In the genomic region with DNA sequence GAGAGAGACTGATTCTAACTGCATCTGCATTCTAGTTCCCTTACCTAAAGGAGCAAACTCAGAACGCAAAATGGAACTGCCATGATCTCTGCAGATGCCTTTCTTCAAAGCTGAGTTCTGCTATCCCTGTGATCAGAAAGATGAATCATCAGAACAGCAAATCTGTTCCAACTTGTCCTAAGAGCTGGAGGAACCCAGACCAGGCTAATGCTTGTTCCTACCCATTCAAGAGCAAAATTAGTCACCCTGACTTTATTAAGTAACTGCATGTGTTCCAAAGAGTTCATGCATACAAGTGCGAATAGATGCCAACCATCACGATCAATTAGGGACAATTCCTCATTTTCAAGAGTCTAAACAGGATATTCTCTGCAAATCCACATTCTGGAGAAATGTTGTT, we compare ENCODE assay signal across 8 cellular contexts. TPM values are rescaled to one million over a fixed set of nuclear protein-coding genes. Genes with fewer than 3 reads are reported as not detected.
DNase-seq lines count a peak whose midpoint lies in the region; ATAC-seq, FAIRE-seq and TF ChIP-seq lines count a peak whose summit lies in the region.

No MANE protein-coding gene starts in this region.

- H3K79me2 ChIP-seq in mammary epithelial cell (ENCODE audit: insufficient read depth, low read length): peaks cover 57% of the 10 kb centered on the region

- dilution Hi-C loops in mammary epithelial cell (cut with HindIII; ENCODE audit: low sequenced_read_pairs): no loop called here

- no peak overlapping the region for H3K9ac ChIP-seq in mammary epithelial cell (ENCODE audit: insufficient read depth, low read length)

- no peak overlapping the region for H2AFZ ChIP-seq in mammary epithelial cell (ENCODE audit: low read depth, low read length)

- H3K9me3 ChIP-seq in right atrium auricular region: no peaks in the 10 kb centered on the region
- no peaks in the 10 kb centered on the region for H3K9me3 ChIP-seq in right cardiac atrium (ENCODE audit: control insufficient read depth, low read length)
- H3K9me3 ChIP-seq in mammary epithelial cell (replicated peaks; ENCODE audit: insufficient read depth, low read length): no peaks in the 10 kb centered on the region

- H3K27me3 ChIP-seq in right atrium auricular region: no peaks in the 10 kb centered on the region
- no peaks in the 10 kb centered on the region for H3K27me3 ChIP-seq in right cardiac atrium (ENCODE audit: control insufficient read depth, insufficient read depth)
- H3K27me3 ChIP-seq in mammary epithelial cell (ENCODE audit: insufficient read depth, low read length): no peaks in the 10 kb centered on the region

- H3K4me3 ChIP-seq in right atrium auricular region (no peak overlapping the region), right cardiac atrium (ENCODE audit: low read length) (no peak overlapping the region), mammary epithelial cell (replicated peaks in 1 of 3; ENCODE audit: insufficient read depth in 1 of 3, low read depth in 2 of 3, low read length in 3 of 3) (no peak overlapping the region)

- H3K4me1 ChIP-seq in right atrium auricular region (peaks cover 0 to 62% of the 10 kb centered on the region in 2 donors), right cardiac atrium (ENCODE audit: control insufficient read depth, insufficient read depth, low read length) (peaks cover 2% of the 10 kb centered on the region), mammary epithelial cell (ENCODE audit: insufficient read depth, low read length) (peaks cover 59% of the 10 kb centered on the region)

- peak overlapping the region; percentile 29 for H3K4me2 ChIP-seq in mammary epithelial cell (ENCODE audit: insufficient read depth, low read depth, low read length)

- no peak for FAIRE-seq in urothelium cell line (lab: Jason Lieb, UNC)

- H3K27ac ChIP-seq in right atrium auricular region (peak overlapping the region; percentile 67 to 81), right cardiac atrium (ENCODE audit: low read length) (no peak overlapping the region), mammary epithelial cell (ENCODE audit: insufficient read depth, low read depth, low read length) (peak overlapping the region; percentile 44)

- in situ Hi-C loops in mammary epithelial cell (cut with MboI; ENCODE audit: low sequenced_read_pairs in 2 of 2): no loop called here

- H4K20me1 ChIP-seq in mammary epithelial cell (ENCODE audit: insufficient read depth, low read length): no peaks in the 10 kb centered on the region

- CTCF ChIA-PET in mammary epithelial cell (lab: Charles Lee; ENCODE audit: low non-redundant PET): no interaction called here

- DNase-seq in right atrium auricular region (ENCODE audit: low spot score) (no peak), right cardiac atrium (no peak), mammary epithelial cell (peak; percentile 96), medulla oblongata (ENCODE audit: extremely low spot score) (peak; percentile 34), urothelium cell line (ENCODE audit: low spot score) (peak; percentile 38), NCI-H187 (lab: John Stamatoyannopoulos, UW) (no peak)

- ATAC-seq in right cardiac atrium (no peak), GM21360 (IDR thresholded peaks at IDR 0.05; ENCODE audit: unreplicated experiment) (no peak), GM19328 (IDR thresholded peaks at IDR 0.05; ENCODE audit: unreplicated experiment) (no peak)

- TF ChIP-seq CTCF in right atrium auricular region (IDR thresholded peaks at IDR 0.05): no peak
- no peak for TF ChIP-seq CTCF in mammary epithelial cell (conservative IDR thresholded peaks at IDR 0.05 in 1 of 2, IDR thresholded peaks at IDR 0.05 in 1 of 2; ENCODE audit: extremely low read depth in 1 of 2, insufficient read depth in 1 of 2, low read depth in 1 of 2, low read length in 2 of 2)

- intact Hi-C loops in right cardiac atrium (cut with DNase I) (no loop called here), mammary epithelial cell (cut with micrococcal nuclease) (loop anchor here (1.0 kb wide), 1 partner anchor 46 kb away; a partner anchor contains a TSS)

- H3K36me3 ChIP-seq in right atrium auricular region: no peaks in the 10 kb centered on the region
- H3K36me3 ChIP-seq in mammary epithelial cell (ENCODE audit: insufficient read depth, low read length): no peaks in the 10 kb centered on the region

- WGBS in right cardiac atrium: 78% methylated on average over 3 of the region's 3 CpGs
- WGBS in mammary epithelial cell (ENCODE audit: low coverage, missing lambda C conversion rate): 0% methylated on average over 3 of the region's 3 CpGs

- no TSS peak for BruUV-seq in mammary epithelial cell (replicated peaks; lab: Mats Ljungman, UMichigan)

RNA-seq across cellular contexts. Expression of a gene that starts 46.5 kb away (rescaled TPM):
- total RNA-seq in right atrium auricular region (10 to 100 TPM; 15.4 to 15.8 TPM), right cardiac atrium (10 to 100 TPM; 14.6 to 26.4 (median 19.6) TPM), mammary epithelial cell (10 to 100 TPM; 30.7 to 43.3 TPM)
- polyA plus RNA-seq in right cardiac atrium (10.5 TPM), mammary epithelial cell (17.2 TPM)
- polyA minus RNA-seq in mammary epithelial cell: 45.9 TPM

Comparison
In these comparisons a context has a peak if more than half of its experiments do, and no peak if none do; other contexts are left out.
1. DNase-seq: peak in mammary epithelial cell (single experiment), medulla oblongata (single experiment) and urothelium cell line (single experiment); none in right atrium auricular region (single experiment), right cardiac atrium (0 of 3) and NCI-H187 (0 of 2).